Comparison of ENCODE assay signal across 8 cellular contexts in the genomic region with DNA sequence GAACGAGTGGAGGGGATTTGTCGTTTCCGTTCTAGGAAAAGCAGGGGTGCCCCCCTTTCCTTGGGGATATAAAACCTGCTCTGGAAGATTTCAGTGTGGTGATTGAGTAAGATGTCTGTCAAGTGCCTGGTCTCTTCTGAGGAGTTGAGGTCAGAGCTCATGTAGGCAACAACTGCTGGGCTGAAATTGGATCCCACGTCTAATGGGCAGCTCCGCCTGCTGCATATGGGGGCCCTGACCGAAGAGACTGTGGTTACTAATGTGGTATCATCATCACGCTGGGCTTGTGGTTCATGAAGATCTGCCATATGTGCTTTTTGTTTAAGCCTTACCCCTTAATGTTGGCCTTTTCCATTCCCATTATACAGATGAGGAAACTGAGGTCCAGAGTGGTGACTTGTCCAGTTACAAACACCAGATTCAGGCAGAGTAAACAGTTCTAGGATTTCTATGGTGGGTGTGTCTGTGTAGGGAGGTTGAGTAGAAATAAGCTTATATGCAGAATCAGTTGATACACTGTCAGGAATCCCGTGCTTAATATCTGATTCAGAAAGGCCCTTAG. TPM values are rescaled to one million over a fixed set of nuclear protein-coding genes. Genes with fewer than 3 reads are reported as not detected.
A peak's percentile ranks its signal among the peaks of the same experiment; 100 is the strongest.
DNase-seq lines count a peak whose midpoint lies in the region; ATAC-seq, FAIRE-seq and TF ChIP-seq lines count a peak whose summit lies in the region.

No MANE protein-coding gene starts in this region.

- no peaks in the 10 kb centered on the region for H3K27me3 ChIP-seq in CD8-positive, alpha-beta T cell (ENCODE audit: insufficient read depth, low read length)
- H3K27me3 ChIP-seq in HCT116 (ENCODE audit: insufficient read depth, low read length) (no peaks in the 10 kb centered on the region), SK-N-SH (ENCODE audit: insufficient read depth) (no peaks in the 10 kb centered on the region), pancreas (no peaks in the 10 kb centered on the region)

- peak overlapping the region; percentile 74 for H3K27ac ChIP-seq in CD8-positive, alpha-beta T cell (ENCODE audit: low read depth, low read length)
- peak overlapping the region; percentile 84 for H3K27ac ChIP-seq in HCT116 (ENCODE audit: low read depth, low read length)
- peak overlapping the region; percentile 95 to 96 for H3K27ac ChIP-seq in SK-N-SH (ENCODE audit: low read depth in 2 of 2, low read length in 1 of 2)
- peak overlapping the region; percentile 76 to 88 (median 80) for H3K27ac ChIP-seq in pancreas

- H3K4me1 ChIP-seq in CD8-positive, alpha-beta T cell (ENCODE audit: insufficient read depth, low read length), result peaks cover 40% of the 10 kb centered on the region
- H3K4me1 ChIP-seq in HCT116 (ENCODE audit: control insufficient read depth in 1 of 2, insufficient read depth in 2 of 2, low read length in 2 of 2) (peaks cover 16 to 34% of the 10 kb centered on the region in 2 experiments; a peak in 3 of 4 replicates), SK-N-SH (ENCODE audit: control insufficient read depth in 1 of 2, insufficient read depth in 2 of 2, low read depth in 1 of 2, low read length in 1 of 2) (peaks cover 3 to 20% of the 10 kb centered on the region in 2 experiments; a peak in 2 of 4 replicates), pancreas (peaks cover 7 to 19% (median 14%) of the 10 kb centered on the region in 3 donors)

- H2AFZ ChIP-seq in HCT116 (ENCODE audit: low read depth, low read length, poor library complexity, severe bottlenecking) (no peak overlapping the region), SK-N-SH (ENCODE audit: low read depth) (peak overlapping the region; percentile 92)

- H3K9me2 ChIP-seq in HCT116 (ENCODE audit: insufficient read depth) (no peaks in the 10 kb centered on the region), SK-N-SH (no peaks in the 10 kb centered on the region)

- H3K4me1 Mint-ChIP-seq in CD8-positive, alpha-beta T cell (ENCODE audit: low read depth), result peaks cover 57% of the 10 kb centered on the region

- POLR2A ChIA-PET in CD8-positive, alpha-beta T cell (lab: Charles Lee), result interaction anchor here (1.0 to 1.6 kb wide), 2 partner anchors 23 to 75 kb away, joined by 3 to 5 read pairs; a partner anchor contains a TSS
- POLR2A ChIA-PET in HCT116 (lab: Charles Lee) (no interaction called here), SK-N-SH (lab: Yijun Ruan, JAX) (interaction anchor here (0.6 to 2.8 kb wide), 8 partner anchors 10 to 799 kb away, joined by 3 to 15 read pairs (median 4); a partner anchor contains a TSS)

- H3K9me3 Mint-ChIP-seq in CD8-positive, alpha-beta T cell, result no peaks in the 10 kb centered on the region

- no peak for FAIRE-seq in pancreas (lab: Jason Lieb, UNC)

- peaks cover 11% of the 10 kb centered on the region for H3K36me3 ChIP-seq in CD8-positive, alpha-beta T cell (ENCODE audit: insufficient read depth, low read length)
- H3K36me3 ChIP-seq in HCT116 (ENCODE audit: control insufficient read depth in 1 of 2, insufficient read depth in 2 of 2, low read length in 2 of 2) (peaks cover 12 to 34% of the 10 kb centered on the region in 2 experiments; a peak in 3 of 4 replicates), SK-N-SH (replicated peaks in 1 of 2; ENCODE audit: control insufficient read depth in 1 of 2, insufficient read depth in 2 of 2, low read length in 1 of 2) (peaks cover 24 to 32% of the 10 kb centered on the region in 2 experiments), pancreas (peaks cover 0 to 11% (median 6%) of the 10 kb centered on the region in 3 donors)

- no peaks in the 10 kb centered on the region for H3K27me3 Mint-ChIP-seq in CD8-positive, alpha-beta T cell (ENCODE audit: low read depth)

- TF ChIP-seq RAD21 in HCT116 (IDR thresholded peaks at IDR 0.05; ENCODE audit: low read depth) (no peak), SK-N-SH (IDR thresholded peaks at IDR 0.05; ENCODE audit: low read length) (no peak)

- TSS peak; percentile 63 for BruUV-seq in HCT116 (replicated peaks; lab: Mats Ljungman, UMichigan)

- WGBS in SK-N-SH (ENCODE audit: low lambda C conversion rate), result 2% methylated on average over 8 of the region's 8 CpGs
- WGBS in pancreas, 2 donors, result 3 to 5% methylated on average over 8 of the region's 8 CpGs

- intact Hi-C loops in CD8-positive, alpha-beta T cell (cut with DNase I, micrococcal nuclease), result loop anchor here (2.0 to 10.0 kb wide), 6 partner anchors 82 to 842 kb away; a partner anchor contains a TSS
- intact Hi-C loops in HCT116 (cut with micrococcal nuclease) (loop anchor here (5.0 kb wide), 1 partner anchor 541 kb away; a partner anchor contains a TSS), pancreas (cut with DNase I) (no loop called here)

- no peak for TF ChIP-seq POLR2A in HCT116 (IDR thresholded peaks at IDR 0.05; ENCODE audit: borderline replicate concordance, extremely low read depth, insufficient read depth, insufficient read length)

- H3K27ac Mint-ChIP-seq in CD8-positive, alpha-beta T cell, result peak overlapping the region; percentile 99

- H3K36me3 Mint-ChIP-seq in CD8-positive, alpha-beta T cell, result peaks cover 39% of the 10 kb centered on the region

- no peak for TF ChIP-seq EP300 in SK-N-SH (IDR thresholded peaks at IDR 0.05; ENCODE audit: borderline replicate concordance in 1 of 2, low read depth in 1 of 2, low read length in 1 of 2)

- peak overlapping the region; percentile 96 for H3K4me2 ChIP-seq in HCT116 (ENCODE audit: low read length)
- H3K4me2 ChIP-seq in SK-N-SH, result peak overlapping the region; percentile 82

- DNase-seq in CD8-positive, alpha-beta T cell, result no peak
- DNase-seq in HCT116 (ENCODE audit: low read depth, low spot score) (no peak), SK-N-SH (no peak), fibroblast of mammary gland (ENCODE audit: low read depth) (peak; percentile 90), pancreas (no peak)
- no peak for DNase-seq in activated CD4-positive, alpha-beta T cell treated with anti-CD3 and anti-CD28 coated beads for 48 hours

- peaks cover 3% of the 10 kb centered on the region; the same call in 1 of the 2 replicates for H4K20me1 ChIP-seq in HCT116 (ENCODE audit: insufficient read depth)
- no peaks in the 10 kb centered on the region for H4K20me1 ChIP-seq in SK-N-SH (ENCODE audit: insufficient read depth)

- CTCF ChIA-PET in CD8-positive, alpha-beta T cell (lab: Charles Lee), result interaction anchor here (0.8 to 4.1 kb wide), 4 partner anchors 13 to 153 kb away, joined by 3 to 15 read pairs (median 6); a partner anchor contains a TSS
- CTCF ChIA-PET in HCT116 (lab: Charles Lee), result no interaction called here
- CTCF ChIA-PET in SK-N-SH (lab: Yijun Ruan, JAX), result interaction anchor here (1.3 to 5.5 kb wide), 5 partner anchors 13 to 153 kb away, joined by 3 to 52 read pairs (median 4); a partner anchor contains a TSS

- no peak for TF ChIP-seq CTCF in CD8-positive, alpha-beta T cell (IDR thresholded peaks at IDR 0.05)
- no peak for TF ChIP-seq CTCF in HCT116 (IDR thresholded peaks at IDR 0.05 in 2 of 3, conservative IDR thresholded peaks at IDR 0.05 in 1 of 3; ENCODE audit: borderline replicate concordance in 1 of 3, insufficient read depth in 1 of 3, low read depth in 2 of 3, low read length in 2 of 3)
- TF ChIP-seq CTCF in SK-N-SH (IDR thresholded peaks at IDR 0.05), result no peak
- TF ChIP-seq CTCF in fibroblast of mammary gland (conservative IDR thresholded peaks at IDR 0.05; ENCODE audit: control insufficient read depth, insufficient read depth, low read depth, low read length), result no peak
- TF ChIP-seq CTCF in pancreas (IDR thresholded peaks at IDR 0.05), result no peak

- peak overlapping the region; percentile 97 for H3K9ac ChIP-seq in HCT116 (ENCODE audit: low read length)
- peak overlapping the region; percentile 96 for H3K9ac ChIP-seq in SK-N-SH

- H3K4me3 Mint-ChIP-seq in CD8-positive, alpha-beta T cell, result peak overlapping the region; percentile 99

- H3F3A ChIP-seq in SK-N-SH (replicated peaks; ENCODE audit: insufficient read depth), result peaks cover under 1% of the 10 kb centered on the region

- no peaks in the 10 kb centered on the region for H3K9me3 ChIP-seq in CD8-positive, alpha-beta T cell (ENCODE audit: low read length)
- H3K9me3 ChIP-seq in HCT116 (ENCODE audit: control insufficient read depth in 1 of 2, insufficient read depth in 1 of 2, low read depth in 1 of 2, low read length in 2 of 2) (no peaks in the 10 kb centered on the region), SK-N-SH (no peaks in the 10 kb centered on the region), pancreas (no peaks in the 10 kb centered on the region)

- H3K4me3 ChIP-seq in CD8-positive, alpha-beta T cell (ENCODE audit: low read depth, low read length), result peak overlapping the region; percentile 66
- H3K4me3 ChIP-seq in HCT116 (replicated peaks in 1 of 2; ENCODE audit: low read depth in 1 of 2, low read length in 2 of 2) (peak overlapping the region; percentile 89 to 95), SK-N-SH (ENCODE audit: low read depth in 2 of 2, low read length in 1 of 2) (peak overlapping the region; percentile 80 to 81), fibroblast of mammary gland (ENCODE audit: control insufficient read depth, low read depth, low read length) (peak overlapping the region; percentile 97), pancreas (peak overlapping the region; percentile 58 to 80 (median 66))

- peaks cover 54% of the 10 kb centered on the region for H3K79me2 ChIP-seq in HCT116 (ENCODE audit: insufficient read depth, low read length)
- peaks cover 54% of the 10 kb centered on the region for H3K79me2 ChIP-seq in SK-N-SH (ENCODE audit: insufficient read depth)

- RAD21 ChIA-PET in HCT116 (lab: Charles Lee; ENCODE audit: low non-redundant PET in 1 of 2, low total read pairs in 2 of 2, uncharacterized antibody in 2 of 2, unreplicated experiment in 2 of 2), result interaction anchor here in 1 of 2 experiments (0.6 kb wide), 1 partner anchor 9 kb away, joined by 5 read pairs; no protein-coding TSS in a partner anchor

- no peak for ATAC-seq in CD8-positive, alpha-beta T cell
- ATAC-seq in HCT116 (peak; percentile 17), pancreas (peak; percentile 9 to 32 (median 14)), HG03025 (IDR thresholded peaks at IDR 0.05; ENCODE audit: low FRiP score, unreplicated experiment) (no peak), GM21367 (IDR thresholded peaks at IDR 0.05; ENCODE audit: unreplicated experiment) (no peak)

RNA-seq across cellular contexts. Expression of a gene that starts 0.6 kb away (rescaled TPM):
- 10 to 100 TPM; 12.8 to 14.0 TPM for total RNA-seq in CD8-positive, alpha-beta T cell
- total RNA-seq in HCT116 (2021; ENCODE audit: unreplicated experiment), result 47.5 TPM
- polyA plus RNA-seq in HCT116 (2012), result 14.0 and 20.2 TPM in 2 replicates
- polyA plus RNA-seq in SK-N-SH (2012; rRNA removed), result 26.8 and 27.3 TPM in 2 replicates
- 38.0 and 45.1 TPM in 2 replicates for polyA plus RNA-seq in SK-N-SH (2012; cell fraction: cytosol; rRNA removed)
- 12.3 and 17.0 TPM in 2 replicates for polyA plus RNA-seq in SK-N-SH (2012; cell fraction: nucleus; rRNA removed)
- total RNA-seq in pancreas, result 10 to 100 TPM in 5 of 6 donors, 1 to 10 TPM in 1; 7.8 to 16.6 (median 15.2) TPM
- 10 to 100 TPM in 1 of 2 donors, 1 to 10 TPM in 1; 8.2 to 15.0 TPM for polyA plus RNA-seq in pancreas

RNA-seq across cellular contexts. Expression of a gene that starts 7.8 kb away (rescaled TPM):
- total RNA-seq in CD8-positive, alpha-beta T cell, result 1 to 10 TPM; 5.6 to 5.9 TPM
- total RNA-seq in HCT116 (2021; ENCODE audit: unreplicated experiment), result 22.5 TPM
- polyA plus RNA-seq in HCT116 (2012), result 27.5 and 29.5 TPM in 2 replicates
- polyA plus RNA-seq in SK-N-SH (2012; rRNA removed), result 4.2 and 6.8 TPM in 2 replicates
- polyA plus RNA-seq in SK-N-SH (2012; cell fraction: cytosol; rRNA removed), result 4.1 and 7.3 TPM in 2 replicates
- 13.5 and 14.1 TPM in 2 replicates for polyA plus RNA-seq in SK-N-SH (2012; cell fraction: nucleus; rRNA removed)
- total RNA-seq in pancreas, result 10 to 100 TPM in 1 of 6 donors, 1 to 10 TPM in 5; 7.4 to 11.3 (median 8.3) TPM
- 1 to 10 TPM; 5.1 to 7.0 TPM for polyA plus RNA-seq in pancreas

RNA-seq across cellular contexts. Expression of a gene that starts 23.3 kb away (rescaled TPM):
- total RNA-seq in CD8-positive, alpha-beta T cell, result 10 to 100 TPM; 41.7 to 42.6 TPM
- 74.4 TPM for total RNA-seq in HCT116 (2021; ENCODE audit: unreplicated experiment)
- polyA plus RNA-seq in HCT116 (2012), result 31.9 and 37.4 TPM in 2 replicates
- polyA plus RNA-seq in SK-N-SH (2012; rRNA removed), result 35.3 and 41.5 TPM in 2 replicates
- 46.3 and 54.9 TPM in 2 replicates for polyA plus RNA-seq in SK-N-SH (2012; cell fraction: cytosol; rRNA removed)
- polyA plus RNA-seq in SK-N-SH (2012; cell fraction: nucleus; rRNA removed), result 23.1 and 44.0 TPM in 2 replicates
- total RNA-seq in pancreas, result 10 to 100 TPM; 13.0 to 24.6 (median 19.4) TPM
- polyA plus RNA-seq in pancreas, result 10 to 100 TPM in 1 of 2 donors, 1 to 10 TPM in 1; 7.9 to 17.0 TPM

RNA-seq across cellular contexts. Expression of a gene that starts 33.5 kb away (rescaled TPM):
- 1 to 10 TPM; 1.0 to 1.1 TPM for total RNA-seq in CD8-positive, alpha-beta T cell
- total RNA-seq in HCT116 (2021; ENCODE audit: unreplicated experiment) (not detected), pancreas (under 1 TPM in 3 of 6 donors, not detected in 3; 0.08 to 0.57 (median 0.09) TPM)
- polyA plus RNA-seq in HCT116 (2012), result 0.08 TPM in 1 of 2 replicates, not detected in the other
- polyA plus RNA-seq in SK-N-SH (2012; rRNA removed) (not detected in 2 replicates), pancreas (under 1 TPM in 1 of 2 donors, not detected in 1; 0.07 TPM)
- polyA plus RNA-seq in SK-N-SH (2012; cell fraction: cytosol; rRNA removed), result not detected in 2 replicates
- polyA plus RNA-seq in SK-N-SH (2012; cell fraction: nucleus; rRNA removed), result not detected in 2 replicates

Comparison
In these comparisons a context has a peak if more than half of its experiments do, and no peak if none do; other contexts are left out.
1. ATAC-seq: peak in HCT116 (single experiment) and pancreas (4 of 4); none in CD8-positive, alpha-beta T cell (single experiment), HG03025 (single experiment) and GM21367 (single experiment).
2. intact Hi-C loops: an anchor here in CD8-positive, alpha-beta T cell (2.0 to 10.0 kb wide) and HCT116 (5.0 kb wide); none called in pancreas.
3. Peak in every context shown above with its lines, with median percentiles within 50 percentile points of each other: H3K27ac ChIP-seq and H3K4me3 ChIP-seq.